33 cellular contexts compared by ENCODE assay signal in the genomic region with DNA sequence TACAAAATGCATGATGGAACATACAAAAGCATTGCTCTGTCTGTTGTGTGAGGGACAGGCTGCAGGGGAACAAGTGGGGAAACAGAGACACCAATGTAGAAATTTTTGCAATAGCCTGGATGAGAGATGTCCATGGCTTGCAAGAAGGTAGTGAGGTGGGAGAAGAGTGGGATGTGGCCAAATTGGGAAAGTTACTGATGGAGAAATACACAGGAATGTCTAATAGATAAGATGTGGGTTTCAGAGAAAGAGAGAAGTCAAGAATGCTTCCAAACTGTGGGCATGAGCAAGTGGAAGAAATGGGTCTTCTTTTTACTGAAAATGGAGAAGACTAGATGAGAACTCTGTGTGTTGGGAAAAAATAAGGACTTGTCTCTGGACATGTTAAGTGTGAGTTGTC.
"Had no signal": no experiment of that assay in that cellular context is flagged by ENCODE, and none has a peak within 500 bp of the region (broad histone marks: within the 10 kb centered on the region; RNA-seq: fewer than 3 reads in every experiment).

No MANE protein-coding gene starts in this region.

- H3K9me3 ChIP-seq: adrenal gland, ascending aorta had no signal

- FAIRE-seq: TTC549 had no signal

- DNase-seq: activated B cell treated with CpG ODN at 0.5 μM for 24 hours; activated CD4-positive, alpha-beta memory T cell treated with anti-CD3 and anti-CD28 coated beads for 36 hours; activated CD4-positive, alpha-beta T cell treated with anti-CD3 and anti-CD28 coated beads for 4 hours; activated CD4-positive, alpha-beta T cell treated with anti-CD3 and anti-CD28 coated beads, Interleukin-2, amount 10 ng/mL, durations not matched to agents 24 days and 14 days; activated CD4-positive, alpha-beta T cell treated with anti-CD3 and anti-CD28 coated beads, Interleukin-2, amount 50 U/mL, for 1 hour; activated CD4-positive, alpha-beta T cell treated with anti-CD3 and anti-CD28 coated beads, Interleukin-2, amount 50 U/mL, for 4 hours; activated CD4-positive, CD25-positive, alpha-beta regulatory T cell treated with anti-CD3 and anti-CD28 coated beads, Interleukin-2, amount 50 U/mL, for 72 hours; activated CD8-positive, alpha-beta memory T cell treated with anti-CD3 and anti-CD28 coated beads, Interleukin-2, amount 50 U/mL, for 4 hours; activated CD8-positive, alpha-beta T cell treated with anti-CD3 and anti-CD28 coated beads for 36 hours; activated effector memory CD4-positive, alpha-beta T cell treated with anti-CD3 and anti-CD28 coated beads, Interleukin-2, amount 50 U/mL, for 16 hours; activated gamma-delta T cell treated with Interleukin-2 at 50 U/mL for 16 hours; activated naive CD4-positive, alpha-beta T cell; activated naive CD4-positive, alpha-beta T cell treated with anti-CD3 and anti-CD28 coated beads for 36 hours; activated naive CD4-positive, alpha-beta T cell treated with anti-CD3 and anti-CD28 coated beads, Interleukin-2, amount 50 U/mL, for 16 hours; activated naive CD8-positive, alpha-beta T cell treated with anti-CD3 and anti-CD28 coated beads for 36 hours; activated T-cell treated with anti-CD3 and anti-CD28 coated beads for 4 hours; activated T-cell treated with anti-CD3 and anti-CD28 coated beads, Interleukin-2, amount 50 U/mL, for 1 hour; activated T-cell treated with anti-CD3 and anti-CD28 coated beads, Interleukin-2, amount 50 U/mL, for 4 hours; activated T-cell treated with anti-CD3 and anti-CD28 coated beads, Interleukin-2, amount 50 U/mL, for 72 hours; adrenal gland; amygdala; anterior cingulate cortex; caudate nucleus; cerebellar nuclear complex; T-helper 1 cell; T-helper 2 cell; T-helper 9 cell had no signal

- H3K27me3 ChIP-seq: adrenal gland, ascending aorta, cardiac muscle cell had no signal

- H3K36me3 ChIP-seq: adrenal gland, ascending aorta, cardiac muscle cell had no signal

- H3K4me3 ChIP-seq: adrenal gland, ascending aorta, cardiac muscle cell had no signal

- ATAC-seq: activated CD8-positive, alpha-beta T cell treated with anti-CD3 and anti-CD28 coated beads for 36 hours; activated naive CD4-positive, alpha-beta T cell treated with anti-CD3 and anti-CD28 coated beads, Interleukin-2, amount 50 U/mL, for 72 hours; activated T-cell treated with anti-CD3 and anti-CD28 coated beads, Interleukin-2, amount 50 U/mL, for 4 hours; activated T-cell treated with anti-CD3 and anti-CD28 coated beads, Interleukin-2, amount 50 U/mL, for 72 hours; activated T-helper 17 cell treated with anti-CD3 and anti-CD28 coated beads, Interleukin-2, amount 50 U/mL, for 72 hours had no signal

- H3K27ac ChIP-seq: adrenal gland, ascending aorta, cardiac muscle cell, VCaP had no signal

- H3K4me1 ChIP-seq: adrenal gland, ascending aorta had no signal
